In genomic region chr14:96201157-96201556, GRCh38 we compare ENCODE assay signal across 23 cellular contexts. TPM values are rescaled to one million over a fixed set of nuclear protein-coding genes. Genes with fewer than 3 reads are reported as not detected.
"Had no signal": no experiment of that assay in that cellular context is flagged by ENCODE, and none has a peak within 500 bp of the region (broad histone marks: within the 10 kb centered on the region; RNA-seq: fewer than 3 reads in every experiment).

No MANE protein-coding gene starts in this region.

- H3K4me3 ChIP-seq: left ventricle myocardium inferior, lung, neural progenitor cell, ovary, right atrium auricular region, skin epidermis, suprapubic skin, thoracic aorta, tibial artery, uterus had no signal

- H3K27me3 ChIP-seq: ovary, right atrium auricular region, suprapubic skin, uterus had no signal

- H3K9me3 ChIP-seq: left ventricle myocardium inferior, ovary, right atrium auricular region, suprapubic skin, thoracic aorta, tibial artery, uterus had no signal

- H3K36me3 ChIP-seq: left ventricle myocardium inferior, neural progenitor cell, ovary, right atrium auricular region, suprapubic skin, thoracic aorta, tibial artery, uterus had no signal

- ATAC-seq: natural killer cell; sciatic nerve; stimulated activated effector memory CD8-positive, alpha-beta T cell treated with anti-CD3 and anti-CD28 coated beads, Interleukin-12 subunit alpha, Interleukin-12 subunit beta, amount 100 ng/mL, for 72 hours had no signal

- DNase-seq: hypothalamus; immature natural killer cell; left ventricle myocardium inferior; mesendoderm; naive B cell; natural killer cell; nephron progenitor cell; ovary; stimulated activated CD4-positive, alpha-beta T cell treated with anti-CD3 and anti-CD28 coated beads, Interleukin-4, amount 100 ng/mL, for 24 hours; stimulated activated naive CD4-positive, alpha-beta T cell; tibial artery; uterus had no signal

- H2AFZ ChIP-seq: neural progenitor cell had no signal

- H3K27ac ChIP-seq: left ventricle myocardium inferior, neural progenitor cell, ovary, right atrium auricular region, skin epidermis, suprapubic skin, thoracic aorta, tibial artery, uterus had no signal

- H3K4me1 ChIP-seq: uterus had no signal

- FAIRE-seq: islet of Langerhans had no signal

- H3K9ac ChIP-seq: neural progenitor cell had no signal

- H3K4me2 ChIP-seq: neural progenitor cell had no signal

RNA-seq across cellular contexts. Expression of gene BDKRB2, which starts 3.5 kb away (rescaled TPM):
- total RNA-seq: natural killer cell, pulmonary artery endothelial cell had no signal
- polyA plus RNA-seq: immature natural killer cell had no signal

RNA-seq across cellular contexts. Expression of gene BDKRB1, which starts 54.9 kb away (rescaled TPM):
- total RNA-seq: left ventricle myocardium inferior, natural killer cell, progenitor cell of endocrine pancreas, pulmonary artery endothelial cell had no signal
- polyA plus RNA-seq: immature natural killer cell had no signal
